Comparison of ENCODE assay signal across 2 cellular contexts in the genomic region with DNA sequence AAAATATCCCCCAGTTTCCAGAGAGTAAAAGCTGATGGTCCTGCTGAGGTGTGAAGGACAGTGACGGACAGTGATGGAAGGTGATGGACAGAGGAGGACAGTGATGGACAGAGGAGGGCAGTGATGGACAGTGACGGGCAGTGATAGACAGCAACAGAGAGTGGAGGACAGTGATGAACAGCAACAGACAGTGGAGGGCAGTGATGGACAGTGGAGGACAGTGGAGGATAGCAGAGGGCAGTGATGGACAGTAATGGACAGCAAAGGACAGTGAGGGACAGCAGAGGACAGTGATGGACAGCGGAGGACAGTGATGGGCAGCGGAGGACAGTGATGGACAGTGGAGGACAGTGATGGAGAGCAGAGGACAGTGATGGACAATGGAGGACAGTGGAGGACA.
A peak's percentile ranks its signal among the peaks of the same experiment; 100 is the strongest.
TF ChIP-seq lines count a peak whose summit lies in the region.

No MANE protein-coding gene starts in this region.

TF ChIP-seq in HEK293, 187 proteins besides CTCF, POLR2A, EP300 and RAD21:
- TF ChIP-seq ZNF830 (tag by site-specific recombination; IDR thresholded peaks at IDR 0.05; ENCODE audit: low read depth) (no peak), ZNF544 (tag by site-specific recombination; IDR thresholded peaks at IDR 0.05) (no peak), BCL11A (tag by site-specific recombination; IDR thresholded peaks at IDR 0.05; ENCODE audit: low read depth) (peak; percentile 67)

TF ChIP-seq in K562, 482 proteins besides CTCF, POLR2A, EP300 and RAD21:
- TF ChIP-seq PKNOX1 (IDR thresholded peaks at IDR 0.05) (peak; percentile 96), SUPT5H (IDR thresholded peaks at IDR 0.05) (no peak), NFYB (IDR thresholded peaks at IDR 0.05; ENCODE audit: extremely low read depth, insufficient read length) (no peak), MEIS2 (IDR thresholded peaks at IDR 0.05; ENCODE audit: partially characterized antibody) (peak; percentile 82), ARHGAP35 (IDR thresholded peaks at IDR 0.05; ENCODE audit: partially characterized antibody) (peak; percentile 92), ZNF395 (CRISPR knock-in tag; IDR thresholded peaks at IDR 0.05) (no peak), ZNF232 (CRISPR knock-in tag; IDR thresholded peaks at IDR 0.05) (no peak), ZNF217 (CRISPR knock-in tag; IDR thresholded peaks at IDR 0.05) (no peak), ZBTB8A (IDR thresholded peaks at IDR 0.05; ENCODE audit: partially characterized antibody) (no peak), SP1 (CRISPR knock-in tag; IDR thresholded peaks at IDR 0.05) (no peak), NCOA2 (IDR thresholded peaks at IDR 0.05; ENCODE audit: partially characterized antibody in 2 of 2) (peak in 1 of 2 experiments; percentile 39), MECOM (CRISPR knock-in tag; IDR thresholded peaks at IDR 0.05) (no peak)
- TF ChIP-seq, protein P1, sequence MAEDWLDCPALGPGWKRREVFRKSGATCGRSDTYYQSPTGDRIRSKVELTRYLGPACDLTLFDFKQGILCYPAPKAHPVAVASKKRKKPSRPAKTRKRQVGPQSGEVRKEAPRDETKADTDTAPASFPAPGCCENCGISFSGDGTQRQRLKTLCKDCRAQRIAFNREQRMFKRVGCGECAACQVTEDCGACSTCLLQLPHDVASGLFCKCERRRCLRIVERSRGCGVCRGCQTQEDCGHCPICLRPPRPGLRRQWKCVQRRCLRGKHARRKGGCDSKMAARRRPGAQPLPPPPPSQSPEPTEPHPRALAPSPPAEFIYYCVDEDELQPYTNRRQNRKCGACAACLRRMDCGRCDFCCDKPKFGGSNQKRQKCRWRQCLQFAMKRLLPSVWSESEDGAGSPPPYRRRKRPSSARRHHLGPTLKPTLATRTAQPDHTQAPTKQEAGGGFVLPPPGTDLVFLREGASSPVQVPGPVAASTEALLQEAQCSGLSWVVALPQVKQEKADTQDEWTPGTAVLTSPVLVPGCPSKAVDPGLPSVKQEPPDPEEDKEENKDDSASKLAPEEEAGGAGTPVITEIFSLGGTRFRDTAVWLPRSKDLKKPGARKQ (CRISPR knock-in tag; IDR thresholded peaks at IDR 0.05) = no peak
- TF ChIP-seq, protein P2, sequence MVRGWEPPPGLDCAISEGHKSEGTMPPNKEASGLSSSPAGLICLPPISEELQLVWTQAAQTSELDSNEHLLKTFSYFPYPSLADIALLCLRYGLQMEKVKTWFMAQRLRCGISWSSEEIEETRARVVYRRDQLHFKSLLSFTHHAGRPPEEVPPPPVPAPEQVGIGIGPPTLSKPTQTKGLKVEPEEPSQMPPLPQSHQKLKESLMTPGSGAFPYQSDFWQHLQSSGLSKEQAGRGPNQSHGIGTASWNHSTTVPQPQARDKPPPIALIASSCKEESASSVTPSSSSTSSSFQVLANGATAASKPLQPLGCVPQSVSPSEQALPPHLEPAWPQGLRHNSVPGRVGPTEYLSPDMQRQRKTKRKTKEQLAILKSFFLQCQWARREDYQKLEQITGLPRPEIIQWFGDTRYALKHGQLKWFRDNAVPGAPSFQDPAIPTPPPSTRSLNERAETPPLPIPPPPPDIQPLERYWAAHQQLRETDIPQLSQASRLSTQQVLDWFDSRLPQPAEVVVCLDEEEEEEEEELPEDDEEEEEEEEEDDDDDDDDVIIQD (CRISPR knock-in tag; IDR thresholded peaks at IDR 0.05) = no peak
- TF ChIP-seq, protein P3, sequence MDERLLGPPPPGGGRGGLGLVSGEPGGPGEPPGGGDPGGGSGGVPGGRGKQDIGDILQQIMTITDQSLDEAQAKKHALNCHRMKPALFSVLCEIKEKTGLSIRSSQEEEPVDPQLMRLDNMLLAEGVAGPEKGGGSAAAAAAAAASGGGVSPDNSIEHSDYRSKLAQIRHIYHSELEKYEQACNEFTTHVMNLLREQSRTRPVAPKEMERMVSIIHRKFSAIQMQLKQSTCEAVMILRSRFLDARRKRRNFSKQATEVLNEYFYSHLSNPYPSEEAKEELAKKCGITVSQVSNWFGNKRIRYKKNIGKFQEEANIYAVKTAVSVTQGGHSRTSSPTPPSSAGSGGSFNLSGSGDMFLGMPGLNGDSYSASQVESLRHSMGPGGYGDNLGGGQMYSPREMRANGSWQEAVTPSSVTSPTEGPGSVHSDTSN (CRISPR knock-in tag; IDR thresholded peaks at IDR 0.05; ENCODE audit: low read depth) = no peak
- TF ChIP-seq, protein P3 (tag; conservative IDR thresholded peaks at IDR 0.05; ENCODE audit: low read depth) = peak; percentile 89
